Comparison of ENCODE assay signal across 23 cellular contexts in the genomic region with DNA sequence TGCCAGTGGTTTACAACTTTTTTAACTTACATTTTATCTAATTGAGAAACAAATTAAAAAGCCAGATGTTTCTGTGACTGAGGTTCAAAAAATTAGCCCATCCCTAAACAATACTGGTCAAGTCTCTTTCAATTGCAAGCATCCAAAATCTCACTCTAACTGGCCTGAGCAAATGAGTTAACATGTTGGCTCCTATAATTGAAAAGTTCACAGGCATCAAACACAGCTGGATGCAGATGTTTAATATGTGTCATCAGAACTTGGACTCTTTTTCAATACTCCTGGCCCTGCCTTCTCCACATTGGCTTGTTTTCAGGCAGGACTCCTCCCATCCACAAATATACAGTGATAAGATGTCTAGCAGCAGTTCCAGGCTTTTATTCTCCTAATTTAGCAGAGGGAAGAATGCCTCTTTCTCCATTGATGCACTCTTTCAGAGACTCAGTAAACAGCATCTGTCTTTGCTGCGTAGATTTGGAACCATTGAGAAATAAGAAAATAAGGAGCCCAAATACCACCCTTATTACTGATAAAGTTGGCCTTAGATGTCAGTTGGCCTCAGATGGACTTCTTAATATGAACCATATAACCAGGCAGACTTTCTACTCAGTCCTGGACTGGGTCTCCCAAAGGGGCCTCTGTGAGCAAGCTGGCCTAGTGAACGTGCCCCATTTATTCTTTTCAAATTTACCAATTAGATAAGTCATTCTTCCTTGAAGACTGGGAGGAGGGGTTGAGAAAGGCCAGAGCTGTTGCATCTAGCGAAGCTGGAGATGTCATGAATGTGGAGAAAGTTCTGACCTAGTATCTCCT. TPM values are rescaled to one million over a fixed set of nuclear protein-coding genes. Genes with fewer than 3 reads are reported as not detected.
DNase-seq lines count a peak whose midpoint lies in the region; ATAC-seq, FAIRE-seq and TF ChIP-seq lines count a peak whose summit lies in the region.
"Had no signal": no experiment of that assay in that cellular context is flagged by ENCODE, and none has a peak within 500 bp of the region (broad histone marks: within the 10 kb centered on the region; RNA-seq: fewer than 3 reads in every experiment).

No MANE protein-coding gene starts in this region.

- H3K4me1 ChIP-seq in SJCRH30 (peaks cover 10% of the 10 kb centered on the region), foreskin keratinocyte (peaks cover 28% of the 10 kb centered on the region), mesenchymal stem cell (ENCODE audit: control insufficient read depth, insufficient read depth, low read depth, low read length) (peaks cover 2% of the 10 kb centered on the region), small intestine (ENCODE audit: control insufficient read depth in 2 of 2, insufficient read depth in 1 of 2, low read depth in 1 of 2, low read length in 1 of 2) (no peaks in the 10 kb centered on the region)

- H3K4me2 ChIP-seq in mesenchymal stem cell (ENCODE audit: low read length, poor library complexity, severe bottlenecking) = no peak overlapping the region
- H3K4me2 ChIP-seq: A549 had no signal

- 89% methylated on average over 1 of the region's 3 CpGs for WGBS in mesenchymal stem cell
- 75 to 77% (median 75%) methylated on average over 3 of the region's 3 CpGs for WGBS in small intestine, 3 donors

- no peaks in the 10 kb centered on the region for H3K36me3 ChIP-seq in SJCRH30
- H3K36me3 ChIP-seq in mesenchymal stem cell (ENCODE audit: control insufficient read depth in 1 of 2, insufficient read depth in 2 of 2, low read depth in 1 of 2, low read length in 2 of 2) = no peaks in the 10 kb centered on the region
- no peaks in the 10 kb centered on the region for H3K36me3 ChIP-seq in small intestine (ENCODE audit: control insufficient read depth in 2 of 2, insufficient read depth in 2 of 2, low read length in 2 of 2)
- H3K36me3 ChIP-seq: cardiac muscle cell, neutrophil had no signal

- H2BK12ac ChIP-seq in mesenchymal stem cell (ENCODE audit: low read length in 2 of 2) = no peak overlapping the region

- H3K18ac ChIP-seq in mesenchymal stem cell (ENCODE audit: low read depth in 1 of 2, low read length in 2 of 2) = no peak overlapping the region

- no peak overlapping the region for H3K27ac Mint-ChIP-seq in stimulated activated naive B cell treated with anti-CD40 and anti-IgM and Interleukin-4, amounts not matched to agents 10 μg/mL and 1 μg/mL and 100 μg/mL, for 72 hours
- H3K27ac Mint-ChIP-seq: CD4-positive, CD25-positive, alpha-beta regulatory T cell; T-helper 17 cell had no signal

- H3K14ac ChIP-seq in mesenchymal stem cell (ENCODE audit: low read length in 2 of 2) = no peak overlapping the region

- no peak overlapping the region for H3K4me3 Mint-ChIP-seq in stimulated activated naive B cell treated with anti-CD40 and anti-IgM and Interleukin-4, amounts not matched to agents 10 μg/mL and 1 μg/mL and 100 μg/mL, for 72 hours
- H3K4me3 Mint-ChIP-seq: CD4-positive, CD25-positive, alpha-beta regulatory T cell; T-helper 17 cell had no signal

- H3K27ac ChIP-seq in SJCRH30 (peak overlapping the region; percentile 46), foreskin keratinocyte (peak overlapping the region; percentile 67), mesenchymal stem cell (ENCODE audit: low read length, poor library complexity, severe bottlenecking) (no peak overlapping the region), small intestine (ENCODE audit: low read depth in 1 of 2, low read length in 1 of 2) (no peak overlapping the region)
- H3K27ac ChIP-seq: A549, cardiac muscle cell, neutrophil, VCaP had no signal

- TF ChIP-seq CTCF in foreskin keratinocyte (conservative IDR thresholded peaks at IDR 0.05) = no peak

- ATAC-seq in foreskin keratinocyte = no peak
- no peak for ATAC-seq in stimulated activated naive B cell treated with anti-CD40 and anti-IgM and Interleukin-4, amounts not matched to agents 10 μg/mL and 1 μg/mL and 100 μg/mL, for 72 hours (replicated peaks)
- ATAC-seq: A549, GM12878, left lobe of liver, T-helper 17 cell had no signal

- H3K23ac ChIP-seq in mesenchymal stem cell (ENCODE audit: low read length in 2 of 2) = no peak overlapping the region

- peak; percentile 18 for DNase-seq in AG08396 (ENCODE audit: low spot score)
- DNase-seq in SJCRH30 = no peak
- DNase-seq in foreskin keratinocyte = peak; percentile 61 to 74
- DNase-seq in mesenchymal stem cell = no peak
- no peak for DNase-seq in stimulated activated naive B cell treated with anti-CD40 and anti-IgM and Interleukin-4, amounts not matched to agents 10 μg/mL and 1 μg/mL and 100 μg/mL, for 72 hours
- no peak for DNase-seq in NCI-H1694 (lab: John Stamatoyannopoulos, UW)
- no peak for DNase-seq in DMS79 (lab: John Stamatoyannopoulos, UW)
- DNase-seq in small intestine = no peak
- DNase-seq: activated CD4-positive, alpha-beta T cell treated with anti-CD3 and anti-CD28 coated beads, Interleukin-2, amount 50 U/mL, for 1 hour; activated CD8-positive, alpha-beta memory T cell treated with anti-CD3 and anti-CD28 coated beads, Interleukin-2, amount 50 U/mL, for 48 hours; activated effector memory CD4-positive, alpha-beta T cell treated with Interleukin-2 at 50 U/mL for 16 hours; CD4-positive, CD25-positive, alpha-beta regulatory T cell; DMS 273 treated with DMSO at 0.1 percent for 48 hours; GDM1; stimulated activated CD4-positive, alpha-beta T cell treated with anti-CD3 and anti-CD28 coated beads, Interleukin-12 subunit alpha, Interleukin-12 subunit beta, amount 100 ng/mL, for 4 hours; T-helper 17 cell had no signal

- H2BK15ac ChIP-seq in mesenchymal stem cell (ENCODE audit: low read depth, poor library complexity, severe bottlenecking) = no peak overlapping the region

- no peak overlapping the region for H4K91ac ChIP-seq in mesenchymal stem cell (ENCODE audit: low read length)

- no peaks in the 10 kb centered on the region for H3K4me1 Mint-ChIP-seq in stimulated activated naive B cell treated with anti-CD40 and anti-IgM and Interleukin-4, amounts not matched to agents 10 μg/mL and 1 μg/mL and 100 μg/mL, for 72 hours
- H3K4me1 Mint-ChIP-seq: CD4-positive, CD25-positive, alpha-beta regulatory T cell; T-helper 17 cell had no signal

- H3K79me1 ChIP-seq in mesenchymal stem cell (replicated peaks; ENCODE audit: low read length, poor library complexity, severe bottlenecking) = no peaks in the 10 kb centered on the region

- H3K9me3 ChIP-seq in SJCRH30 (replicated peaks) (no peaks in the 10 kb centered on the region), mesenchymal stem cell (ENCODE audit: control insufficient read depth, low read length) (no peaks in the 10 kb centered on the region), small intestine (ENCODE audit: control insufficient read depth, low read depth) (no peaks in the 10 kb centered on the region)
- H3K9me3 ChIP-seq: A549, neutrophil had no signal

- no peak overlapping the region for H2BK120ac ChIP-seq in mesenchymal stem cell (ENCODE audit: low read depth, low read length)

- H3K4me3 ChIP-seq in SJCRH30 (no peak overlapping the region), mesenchymal stem cell (ENCODE audit: insufficient read depth in 1 of 2, low read depth in 1 of 2, low read length in 2 of 2) (peak overlapping the region in 1 of 2 experiments; percentile 5), small intestine (ENCODE audit: low read depth in 1 of 2, low read length in 2 of 2) (no peak overlapping the region)
- H3K4me3 ChIP-seq: A549, cardiac muscle cell, GM12878 had no signal

- H3K9me3 Mint-ChIP-seq in stimulated activated naive B cell treated with anti-CD40 and anti-IgM and Interleukin-4, amounts not matched to agents 10 μg/mL and 1 μg/mL and 100 μg/mL, for 72 hours = no peaks in the 10 kb centered on the region

- no peak overlapping the region for H3K4ac ChIP-seq in mesenchymal stem cell (ENCODE audit: low read depth in 1 of 2, low read length in 2 of 2)

- no peak overlapping the region for H2AFZ ChIP-seq in mesenchymal stem cell (ENCODE audit: low read depth, low read length)

- FAIRE-seq in small intestine (lab: Jason Lieb, UNC) = no peak
- FAIRE-seq: A549, GM12878, H1 had no signal

- no peak overlapping the region for H4K8ac ChIP-seq in mesenchymal stem cell (ENCODE audit: low read length)

- peaks cover 8 to 14% of the 10 kb centered on the region in 2 donors for H3K27me3 Mint-ChIP-seq in stimulated activated naive B cell treated with anti-CD40 and anti-IgM and Interleukin-4, amounts not matched to agents 10 μg/mL and 1 μg/mL and 100 μg/mL, for 72 hours
- H3K27me3 Mint-ChIP-seq: CD4-positive, CD25-positive, alpha-beta regulatory T cell had no signal

- H3K27me3 ChIP-seq in SJCRH30 = no peaks in the 10 kb centered on the region
- no peaks in the 10 kb centered on the region for H3K27me3 ChIP-seq in foreskin keratinocyte
- no peaks in the 10 kb centered on the region for H3K27me3 ChIP-seq in mesenchymal stem cell (ENCODE audit: control insufficient read depth in 1 of 2, insufficient read depth in 1 of 2, low read length in 2 of 2)
- H3K27me3 ChIP-seq in small intestine (ENCODE audit: control insufficient read depth in 2 of 2, insufficient read depth in 2 of 2, low read length in 2 of 2) = no peaks in the 10 kb centered on the region
- H3K27me3 ChIP-seq: cardiac muscle cell had no signal

- H3K36me3 Mint-ChIP-seq in stimulated activated naive B cell treated with anti-CD40 and anti-IgM and Interleukin-4, amounts not matched to agents 10 μg/mL and 1 μg/mL and 100 μg/mL, for 72 hours = no peaks in the 10 kb centered on the region
- H3K36me3 Mint-ChIP-seq: CD4-positive, CD25-positive, alpha-beta regulatory T cell had no signal

- H2BK5ac ChIP-seq in mesenchymal stem cell (ENCODE audit: low read depth, low read length, poor library complexity, severe bottlenecking) = no peak overlapping the region

- H2AK5ac ChIP-seq in mesenchymal stem cell (ENCODE audit: low read length, severe bottlenecking) = no peak overlapping the region

- H3K9ac ChIP-seq in mesenchymal stem cell (ENCODE audit: low read length) = peak overlapping the region; percentile 25

RNA-seq across cellular contexts. Expression of a gene that starts 30.4 kb away (rescaled TPM):
- 143 and 178 TPM in 2 replicates for total RNA-seq in SJCRH30 (2014; rRNA removed; shearing (Covaris generic))
- total RNA-seq in foreskin keratinocyte = 2,068 and 6,230 TPM in 2 replicates
- 1,523 and 3,810 TPM in 2 replicates for polyA plus RNA-seq in foreskin keratinocyte
- polyA plus RNA-seq in mesenchymal stem cell (2013, experiment 1 of 2) = 1,493 TPM
- 1,327 TPM for polyA plus RNA-seq in mesenchymal stem cell (2013, experiment 2 of 2)
- polyA plus RNA-seq in small intestine = 10 to 100 TPM in 2 of 3 donors, 1 to 10 TPM in 1; 4.2 to 90.6 (median 14.9) TPM

Comparison
In these comparisons a context has a peak if more than half of its experiments do, and no peak if none do; other contexts are left out.
1. DNase-seq: peak in AG08396 (single experiment) and foreskin keratinocyte (2 of 2); none in SJCRH30 (0 of 2), mesenchymal stem cell (single experiment), stimulated activated naive B cell treated with anti-CD40 and anti-IgM and Interleukin-4, amounts not matched to agents 10 μg/mL and 1 μg/mL and 100 μg/mL, for 72 hours (single experiment), NCI-H1694 (single experiment), DMS79 (single experiment) and small intestine (single experiment).
2. H3K27ac ChIP-seq: peak in SJCRH30 (single experiment) and foreskin keratinocyte (single experiment); none in mesenchymal stem cell (single experiment) and small intestine (0 of 2).
3. RNA of a gene that starts 30.4 kb away (total RNA-seq): 2,068 to 6,230 TPM in foreskin keratinocyte; 143 to 178 TPM in SJCRH30; every median in the first group is over 10 times any median in the second.